Comparison of ENCODE assay signal across 8 cellular contexts in the genomic region with DNA sequence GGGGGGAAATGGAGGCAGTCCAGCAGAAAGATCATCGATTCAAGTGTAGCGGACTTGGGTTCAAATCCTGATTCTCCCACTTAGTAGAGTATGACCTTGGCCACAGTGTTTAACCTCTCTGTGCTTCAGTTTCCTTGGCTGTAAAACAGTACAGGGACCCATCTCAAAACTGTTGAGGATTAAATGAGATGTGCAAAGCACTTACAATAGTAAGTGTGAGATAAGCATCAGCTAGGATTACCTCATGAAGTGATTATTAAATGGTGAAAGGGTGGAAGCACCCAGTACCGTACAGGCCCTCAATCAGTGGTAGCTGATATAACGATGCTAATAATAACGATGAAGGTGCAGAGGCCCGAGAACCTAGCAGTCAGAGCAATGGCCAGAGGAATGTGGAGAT. TPM values are rescaled to one million over a fixed set of nuclear protein-coding genes. Genes with fewer than 3 reads are reported as not detected.
DNase-seq lines count a peak whose midpoint lies in the region; ATAC-seq lines count a peak whose summit lies in the region.

No MANE protein-coding gene starts in this region.

- WGBS in GM23248 (ENCODE audit: low coverage in 1 of 2, low lambda C conversion rate in 2 of 2, missing lambda C conversion rate in 2 of 2), 2 experiments, result 40 to 52% methylated on average over 5 to 6 of the region's 6 CpGs

- H3K36me3 ChIP-seq in BLaER1, result no peaks in the 10 kb centered on the region
- no peaks in the 10 kb centered on the region for H3K36me3 ChIP-seq in GM23248 (ENCODE audit: low read depth)

- peaks cover 88% of the 10 kb centered on the region for H3K27me3 ChIP-seq in BLaER1
- H3K27me3 ChIP-seq in GM23248 (replicated peaks; ENCODE audit: insufficient read depth), result no peaks in the 10 kb centered on the region

- peak overlapping the region; percentile 51 for H3K4me3 Mint-ChIP-seq in activated CD4-positive, alpha-beta memory T cell treated with anti-CD3 and anti-CD28 coated beads for 36 hours
- H3K4me3 Mint-ChIP-seq in memory B cell, result peak overlapping the region; percentile 68

- DNase-seq in GM23248, result peak; percentile 16
- no peak for DNase-seq in activated CD4-positive, alpha-beta memory T cell treated with anti-CD3 and anti-CD28 coated beads for 36 hours
- DNase-seq in memory B cell (ENCODE audit: low spot score in 2 of 2), result no peak
- no peak for DNase-seq in LoVo (ENCODE audit: low spot score)
- no peak for DNase-seq in NCI-H1930 (lab: John Stamatoyannopoulos, UW)
- DNase-seq in stimulated activated CD4-positive, alpha-beta T cell treated with anti-CD3 and anti-CD28 coated beads, Interleukin-4, amount 100 ng/mL, for 24 hours, result no peak

- H3K9ac ChIP-seq in BLaER1 (no peak overlapping the region), GM23248 (peak overlapping the region; percentile 90)

- H3F3A ChIP-seq in GM23248 (ENCODE audit: insufficient read depth), result 0 out of 2 replicates have a peak, but pooled peaks cover 9% of the 10 kb centered on the region

- H3K4me1 ChIP-seq in BLaER1, result peaks cover 61% of the 10 kb centered on the region
- peaks cover 35% of the 10 kb centered on the region for H3K4me1 ChIP-seq in GM23248 (ENCODE audit: insufficient read depth)

- H3K4me2 ChIP-seq in BLaER1 (peak overlapping the region; percentile 74), GM23248 (ENCODE audit: unreplicated experiment) (peak overlapping the region; percentile 7)

- in situ Hi-C loops in GM23248 (cut with MboI), result loop anchor here (25.0 kb wide), 1 partner anchor 214 kb away; no protein-coding TSS in a partner anchor

- H3K36me3 Mint-ChIP-seq in activated CD4-positive, alpha-beta memory T cell treated with anti-CD3 and anti-CD28 coated beads for 36 hours, result no peaks in the 10 kb centered on the region
- peaks cover 8% of the 10 kb centered on the region for H3K36me3 Mint-ChIP-seq in memory B cell

- no peaks in the 10 kb centered on the region for H3K9me2 ChIP-seq in GM23248 (ENCODE audit: insufficient read depth)

- H3K4me3 ChIP-seq in BLaER1 (no peak overlapping the region), GM23248 (peak overlapping the region; percentile 18; the same call in 1 of the 2 replicates)

- POLR2A ChIA-PET in activated CD4-positive, alpha-beta memory T cell treated with anti-CD3 and anti-CD28 coated beads for 36 hours (lab: Charles Lee), result interaction anchor here (1.0 to 7.5 kb wide), 8 partner anchors 12 to 153 kb away, joined by 3 to 253 read pairs (median 6); a partner anchor contains a TSS

- ATAC-seq in memory B cell (ENCODE audit: low read depth), result peak; percentile 0
- ATAC-seq in GM18873 (IDR thresholded peaks at IDR 0.05; ENCODE audit: low FRiP score, unreplicated experiment), result no peak

- no peaks in the 10 kb centered on the region for H3K79me2 ChIP-seq in GM23248 (ENCODE audit: insufficient read depth)

- H3K4me1 Mint-ChIP-seq in activated CD4-positive, alpha-beta memory T cell treated with anti-CD3 and anti-CD28 coated beads for 36 hours (ENCODE audit: low read depth), result peaks cover 46% of the 10 kb centered on the region
- peaks cover 33% of the 10 kb centered on the region for H3K4me1 Mint-ChIP-seq in memory B cell

- H4K20me1 ChIP-seq in BLaER1 (peaks cover 47% of the 10 kb centered on the region), GM23248 (ENCODE audit: insufficient read depth) (no peaks in the 10 kb centered on the region)

- CTCF ChIA-PET in activated CD4-positive, alpha-beta memory T cell treated with anti-CD3 and anti-CD28 coated beads for 36 hours (lab: Charles Lee), result interaction anchor here (0.5 to 10.6 kb wide), 23 partner anchors 10 to 1236 kb away, joined by 3 to 275 read pairs (median 5); a partner anchor contains a TSS

- peak overlapping the region; percentile 83 for H3K27ac Mint-ChIP-seq in activated CD4-positive, alpha-beta memory T cell treated with anti-CD3 and anti-CD28 coated beads for 36 hours
- peak overlapping the region; percentile 100 for H3K27ac Mint-ChIP-seq in memory B cell

- H3K27ac ChIP-seq in BLaER1 (no peak overlapping the region), GM23248 (peak overlapping the region; percentile 96)

- intact Hi-C loops in activated CD4-positive, alpha-beta memory T cell treated with anti-CD3 and anti-CD28 coated beads for 36 hours (cut with micrococcal nuclease), result loop anchor here (1.0 to 5.0 kb wide), 5 partner anchors 44 to 349 kb away; a partner anchor contains a TSS

- H2AFZ ChIP-seq in GM23248, result no peak overlapping the region; the same call in 1 of the 2 replicates

- H3K27me3 Mint-ChIP-seq in activated CD4-positive, alpha-beta memory T cell treated with anti-CD3 and anti-CD28 coated beads for 36 hours, result no peaks in the 10 kb centered on the region
- no peaks in the 10 kb centered on the region for H3K27me3 Mint-ChIP-seq in memory B cell

- H3K9me3 Mint-ChIP-seq in activated CD4-positive, alpha-beta memory T cell treated with anti-CD3 and anti-CD28 coated beads for 36 hours, result no peaks in the 10 kb centered on the region
- H3K9me3 Mint-ChIP-seq in memory B cell, result no peaks in the 10 kb centered on the region

- H3K9me3 ChIP-seq in BLaER1 (no peaks in the 10 kb centered on the region), GM23248 (ENCODE audit: low read depth) (no peaks in the 10 kb centered on the region)

RNA-seq across cellular contexts. Expression of a gene that starts 45.1 kb away (rescaled TPM):
- 76.7 and 96.9 TPM in 2 replicates for total RNA-seq in GM23248 (2014; rRNA removed; shearing (Covaris generic))
- polyA plus RNA-seq in GM23248 (2016; fragmentation: Nextera tagmentation; extraction: Ambion mirVana), result 87.7 and 92.1 TPM in 2 replicates
- total RNA-seq in activated CD4-positive, alpha-beta memory T cell treated with anti-CD3 and anti-CD28 coated beads for 36 hours, result 100 to 1,000 TPM; 132 to 141 TPM
